ENCODE assay signal across 1 cellular context in the genomic region with DNA sequence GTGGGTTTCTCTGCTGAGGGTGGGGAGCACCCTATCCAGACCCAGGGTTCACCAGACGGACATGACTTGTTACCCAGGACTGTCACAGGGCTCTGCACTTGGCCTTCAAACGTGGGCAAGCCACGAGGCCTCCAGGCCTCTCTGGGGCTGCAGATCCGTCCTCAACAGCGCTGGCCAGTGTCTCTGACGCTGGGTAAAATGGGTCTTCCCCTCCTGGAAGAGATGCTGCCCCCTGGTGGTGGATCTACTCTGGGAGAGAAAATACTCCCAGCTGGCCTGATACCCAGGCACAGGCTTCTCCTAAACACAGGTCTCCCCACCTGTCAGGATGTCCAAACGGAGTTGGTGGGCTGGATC.
A peak's percentile ranks its signal among the peaks of the same experiment; 100 is the strongest.
TF ChIP-seq lines count a peak whose summit lies in the region.

No MANE protein-coding gene starts in this region.

TF ChIP-seq in HepG2, 621 proteins besides CTCF, POLR2A, EP300 and RAD21 (continued from another document and continues in another):
- TF ChIP-seq, protein P1, sequence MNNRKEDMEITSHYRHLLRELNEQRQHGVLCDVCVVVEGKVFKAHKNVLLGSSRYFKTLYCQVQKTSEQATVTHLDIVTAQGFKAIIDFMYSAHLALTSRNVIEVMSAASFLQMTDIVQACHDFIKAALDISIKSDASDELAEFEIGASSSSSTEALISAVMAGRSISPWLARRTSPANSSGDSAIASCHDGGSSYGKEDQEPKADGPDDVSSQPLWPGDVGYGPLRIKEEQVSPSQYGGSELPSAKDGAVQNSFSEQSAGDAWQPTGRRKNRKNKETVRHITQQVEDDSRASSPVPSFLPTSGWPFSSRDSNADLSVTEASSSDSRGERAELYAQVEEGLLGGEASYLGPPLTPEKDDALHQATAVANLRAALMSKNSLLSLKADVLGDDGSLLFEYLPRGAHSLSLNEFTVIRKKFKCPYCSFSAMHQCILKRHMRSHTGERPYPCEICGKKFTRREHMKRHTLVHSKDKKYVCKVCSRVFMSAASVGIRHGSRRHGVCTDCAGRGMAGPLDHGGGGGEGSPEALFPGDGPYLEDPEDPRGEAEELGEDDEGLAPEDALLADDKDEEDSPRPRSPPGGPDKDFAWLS (CRISPR knock-in tag; IDR thresholded peaks at IDR 0.05; ENCODE audit: borderline replicate concordance) = no peak
- TF ChIP-seq, protein P2, sequence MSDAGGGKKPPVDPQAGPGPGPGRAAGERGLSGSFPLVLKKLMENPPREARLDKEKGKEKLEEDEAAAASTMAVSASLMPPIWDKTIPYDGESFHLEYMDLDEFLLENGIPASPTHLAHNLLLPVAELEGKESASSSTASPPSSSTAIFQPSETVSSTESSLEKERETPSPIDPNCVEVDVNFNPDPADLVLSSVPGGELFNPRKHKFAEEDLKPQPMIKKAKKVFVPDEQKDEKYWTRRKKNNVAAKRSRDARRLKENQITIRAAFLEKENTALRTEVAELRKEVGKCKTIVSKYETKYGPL (CRISPR knock-in tag; IDR thresholded peaks at IDR 0.05) = no peak
- TF ChIP-seq, protein P3, sequence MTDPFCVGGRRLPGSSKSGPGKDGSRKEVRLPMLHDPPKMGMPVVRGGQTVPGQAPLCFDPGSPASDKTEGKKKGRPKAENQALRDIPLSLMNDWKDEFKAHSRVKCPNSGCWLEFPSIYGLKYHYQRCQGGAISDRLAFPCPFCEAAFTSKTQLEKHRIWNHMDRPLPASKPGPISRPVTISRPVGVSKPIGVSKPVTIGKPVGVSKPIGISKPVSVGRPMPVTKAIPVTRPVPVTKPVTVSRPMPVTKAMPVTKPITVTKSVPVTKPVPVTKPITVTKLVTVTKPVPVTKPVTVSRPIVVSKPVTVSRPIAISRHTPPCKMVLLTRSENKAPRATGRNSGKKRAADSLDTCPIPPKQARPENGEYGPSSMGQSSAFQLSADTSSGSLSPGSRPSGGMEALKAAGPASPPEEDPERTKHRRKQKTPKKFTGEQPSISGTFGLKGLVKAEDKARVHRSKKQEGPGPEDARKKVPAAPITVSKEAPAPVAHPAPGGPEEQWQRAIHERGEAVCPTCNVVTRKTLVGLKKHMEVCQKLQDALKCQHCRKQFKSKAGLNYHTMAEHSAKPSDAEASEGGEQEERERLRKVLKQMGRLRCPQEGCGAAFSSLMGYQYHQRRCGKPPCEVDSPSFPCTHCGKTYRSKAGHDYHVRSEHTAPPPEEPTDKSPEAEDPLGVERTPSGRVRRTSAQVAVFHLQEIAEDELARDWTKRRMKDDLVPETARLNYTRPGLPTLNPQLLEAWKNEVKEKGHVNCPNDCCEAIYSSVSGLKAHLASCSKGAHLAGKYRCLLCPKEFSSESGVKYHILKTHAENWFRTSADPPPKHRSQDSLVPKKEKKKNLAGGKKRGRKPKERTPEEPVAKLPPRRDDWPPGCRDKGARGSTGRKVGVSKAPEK (CRISPR knock-in tag; IDR thresholded peaks at IDR 0.05; ENCODE audit: borderline replicate concordance) = no peak
- TF ChIP-seq ZFY (CRISPR knock-in tag; IDR thresholded peaks at IDR 0.05) (no peak; the same call in 1 of the 2 replicates), MYC (CRISPR knock-in tag; IDR thresholded peaks at IDR 0.05; ENCODE audit: borderline replicate concordance) (0 out of 2 replicates have a peak, but pooled peaks have one; percentile 23), DNMT1 (CRISPR knock-in tag; IDR thresholded peaks at IDR 0.05) (no peak), TMF1 (CRISPR knock-in tag; IDR thresholded peaks at IDR 0.05; ENCODE audit: low read depth) (no peak), NONO (IDR thresholded peaks at IDR 0.05) (no peak), NONO (CRISPR knock-in tag; conservative IDR thresholded peaks at IDR 0.05) (0 out of 2 replicates have a peak, but pooled peaks have one; percentile 30), RXRA (CRISPR knock-in tag; IDR thresholded peaks at IDR 0.05) (peak; percentile 26), ZNF224 (CRISPR knock-in tag; IDR thresholded peaks at IDR 0.05) (no peak), SMARCE1 (IDR thresholded peaks at IDR 0.05; ENCODE audit: borderline replicate concordance) (no peak), ZNF331 (CRISPR knock-in tag; IDR thresholded peaks at IDR 0.05) (peak; percentile 65), ZSCAN29 (CRISPR knock-in tag; conservative IDR thresholded peaks at IDR 0.05) (no peak), PPARG (CRISPR knock-in tag; conservative IDR thresholded peaks at IDR 0.05) (0 out of 2 replicates have a peak, but pooled peaks have one; percentile 26), ZNF451 (CRISPR knock-in tag; IDR thresholded peaks at IDR 0.05) (no peak), CBFB (CRISPR knock-in tag; IDR thresholded peaks at IDR 0.05) (0 out of 2 replicates have a peak, but pooled peaks have one; percentile 12), ZNF780A (CRISPR knock-in tag; IDR thresholded peaks at IDR 0.05) (no peak), FOSL1 (CRISPR knock-in tag; IDR thresholded peaks at IDR 0.05; ENCODE audit: borderline replicate concordance) (no peak), SSRP1 (CRISPR knock-in tag; IDR thresholded peaks at IDR 0.05) (no peak), NR2F6 (IDR thresholded peaks at IDR 0.05) (no peak), NR2F6 (CRISPR knock-in tag; IDR thresholded peaks at IDR 0.05) (no peak), BCL6 (CRISPR knock-in tag; IDR thresholded peaks at IDR 0.05) (peak; percentile 29; the same call in 1 of the 2 replicates), ZNF234 (CRISPR knock-in tag; conservative IDR thresholded peaks at IDR 0.05) (no peak), SP2 (CRISPR knock-in tag; IDR thresholded peaks at IDR 0.05) (no peak), NR2F2 (IDR thresholded peaks at IDR 0.05; ENCODE audit: borderline replicate concordance, low read depth) (no peak), ZNF614 (CRISPR knock-in tag; IDR thresholded peaks at IDR 0.05; ENCODE audit: borderline replicate concordance) (0 out of 2 replicates have a peak, but pooled peaks have one; percentile 25)
- TF ChIP-seq, protein P4, sequence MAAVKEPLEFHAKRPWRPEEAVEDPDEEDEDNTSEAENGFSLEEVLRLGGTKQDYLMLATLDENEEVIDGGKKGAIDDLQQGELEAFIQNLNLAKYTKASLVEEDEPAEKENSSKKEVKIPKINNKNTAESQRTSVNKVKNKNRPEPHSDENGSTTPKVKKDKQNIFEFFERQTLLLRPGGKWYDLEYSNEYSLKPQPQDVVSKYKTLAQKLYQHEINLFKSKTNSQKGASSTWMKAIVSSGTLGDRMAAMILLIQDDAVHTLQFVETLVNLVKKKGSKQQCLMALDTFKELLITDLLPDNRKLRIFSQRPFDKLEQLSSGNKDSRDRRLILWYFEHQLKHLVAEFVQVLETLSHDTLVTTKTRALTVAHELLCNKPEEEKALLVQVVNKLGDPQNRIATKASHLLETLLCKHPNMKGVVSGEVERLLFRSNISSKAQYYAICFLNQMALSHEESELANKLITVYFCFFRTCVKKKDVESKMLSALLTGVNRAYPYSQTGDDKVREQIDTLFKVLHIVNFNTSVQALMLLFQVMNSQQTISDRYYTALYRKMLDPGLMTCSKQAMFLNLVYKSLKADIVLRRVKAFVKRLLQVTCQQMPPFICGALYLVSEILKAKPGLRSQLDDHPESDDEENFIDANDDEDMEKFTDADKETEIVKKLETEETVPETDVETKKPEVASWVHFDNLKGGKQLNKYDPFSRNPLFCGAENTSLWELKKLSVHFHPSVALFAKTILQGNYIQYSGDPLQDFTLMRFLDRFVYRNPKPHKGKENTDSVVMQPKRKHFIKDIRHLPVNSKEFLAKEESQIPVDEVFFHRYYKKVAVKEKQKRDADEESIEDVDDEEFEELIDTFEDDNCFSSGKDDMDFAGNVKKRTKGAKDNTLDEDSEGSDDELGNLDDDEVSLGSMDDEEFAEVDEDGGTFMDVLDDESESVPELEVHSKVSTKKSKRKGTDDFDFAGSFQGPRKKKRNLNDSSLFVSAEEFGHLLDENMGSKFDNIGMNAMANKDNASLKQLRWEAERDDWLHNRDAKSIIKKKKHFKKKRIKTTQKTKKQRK (IDR thresholded peaks at IDR 0.05; ENCODE audit: low read length) = no peak
- TF ChIP-seq, protein P5, sequence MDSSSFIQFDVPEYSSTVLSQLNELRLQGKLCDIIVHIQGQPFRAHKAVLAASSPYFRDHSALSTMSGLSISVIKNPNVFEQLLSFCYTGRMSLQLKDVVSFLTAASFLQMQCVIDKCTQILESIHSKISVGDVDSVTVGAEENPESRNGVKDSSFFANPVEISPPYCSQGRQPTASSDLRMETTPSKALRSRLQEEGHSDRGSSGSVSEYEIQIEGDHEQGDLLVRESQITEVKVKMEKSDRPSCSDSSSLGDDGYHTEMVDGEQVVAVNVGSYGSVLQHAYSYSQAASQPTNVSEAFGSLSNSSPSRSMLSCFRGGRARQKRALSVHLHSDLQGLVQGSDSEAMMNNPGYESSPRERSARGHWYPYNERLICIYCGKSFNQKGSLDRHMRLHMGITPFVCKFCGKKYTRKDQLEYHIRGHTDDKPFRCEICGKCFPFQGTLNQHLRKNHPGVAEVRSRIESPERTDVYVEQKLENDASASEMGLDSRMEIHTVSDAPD (CRISPR knock-in tag; IDR thresholded peaks at IDR 0.05) = no peak
- TF ChIP-seq, protein P6, sequence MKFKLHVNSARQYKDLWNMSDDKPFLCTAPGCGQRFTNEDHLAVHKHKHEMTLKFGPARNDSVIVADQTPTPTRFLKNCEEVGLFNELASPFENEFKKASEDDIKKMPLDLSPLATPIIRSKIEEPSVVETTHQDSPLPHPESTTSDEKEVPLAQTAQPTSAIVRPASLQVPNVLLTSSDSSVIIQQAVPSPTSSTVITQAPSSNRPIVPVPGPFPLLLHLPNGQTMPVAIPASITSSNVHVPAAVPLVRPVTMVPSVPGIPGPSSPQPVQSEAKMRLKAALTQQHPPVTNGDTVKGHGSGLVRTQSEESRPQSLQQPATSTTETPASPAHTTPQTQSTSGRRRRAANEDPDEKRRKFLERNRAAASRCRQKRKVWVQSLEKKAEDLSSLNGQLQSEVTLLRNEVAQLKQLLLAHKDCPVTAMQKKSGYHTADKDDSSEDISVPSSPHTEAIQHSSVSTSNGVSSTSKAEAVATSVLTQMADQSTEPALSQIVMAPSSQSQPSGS (CRISPR knock-in tag; IDR thresholded peaks at IDR 0.05) = no peak; the same call in 1 of the 2 replicates
- TF ChIP-seq, protein P7, sequence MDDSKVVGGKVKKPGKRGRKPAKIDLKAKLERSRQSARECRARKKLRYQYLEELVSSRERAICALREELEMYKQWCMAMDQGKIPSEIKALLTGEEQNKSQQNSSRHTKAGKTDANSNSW (CRISPR knock-in tag; IDR thresholded peaks at IDR 0.05; ENCODE audit: borderline replicate concordance) = no peak
- TF ChIP-seq, protein P8, sequence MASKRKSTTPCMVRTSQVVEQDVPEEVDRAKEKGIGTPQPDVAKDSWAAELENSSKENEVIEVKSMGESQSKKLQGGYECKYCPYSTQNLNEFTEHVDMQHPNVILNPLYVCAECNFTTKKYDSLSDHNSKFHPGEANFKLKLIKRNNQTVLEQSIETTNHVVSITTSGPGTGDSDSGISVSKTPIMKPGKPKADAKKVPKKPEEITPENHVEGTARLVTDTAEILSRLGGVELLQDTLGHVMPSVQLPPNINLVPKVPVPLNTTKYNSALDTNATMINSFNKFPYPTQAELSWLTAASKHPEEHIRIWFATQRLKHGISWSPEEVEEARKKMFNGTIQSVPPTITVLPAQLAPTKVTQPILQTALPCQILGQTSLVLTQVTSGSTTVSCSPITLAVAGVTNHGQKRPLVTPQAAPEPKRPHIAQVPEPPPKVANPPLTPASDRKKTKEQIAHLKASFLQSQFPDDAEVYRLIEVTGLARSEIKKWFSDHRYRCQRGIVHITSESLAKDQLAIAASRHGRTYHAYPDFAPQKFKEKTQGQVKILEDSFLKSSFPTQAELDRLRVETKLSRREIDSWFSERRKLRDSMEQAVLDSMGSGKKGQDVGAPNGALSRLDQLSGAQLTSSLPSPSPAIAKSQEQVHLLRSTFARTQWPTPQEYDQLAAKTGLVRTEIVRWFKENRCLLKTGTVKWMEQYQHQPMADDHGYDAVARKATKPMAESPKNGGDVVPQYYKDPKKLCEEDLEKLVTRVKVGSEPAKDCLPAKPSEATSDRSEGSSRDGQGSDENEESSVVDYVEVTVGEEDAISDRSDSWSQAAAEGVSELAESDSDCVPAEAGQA (IDR thresholded peaks at IDR 0.05; ENCODE audit: low read depth) = no peak
- TF ChIP-seq, protein P8 (CRISPR knock-in tag; IDR thresholded peaks at IDR 0.05; ENCODE audit: borderline replicate concordance) = no peak
- TF ChIP-seq, protein P9, sequence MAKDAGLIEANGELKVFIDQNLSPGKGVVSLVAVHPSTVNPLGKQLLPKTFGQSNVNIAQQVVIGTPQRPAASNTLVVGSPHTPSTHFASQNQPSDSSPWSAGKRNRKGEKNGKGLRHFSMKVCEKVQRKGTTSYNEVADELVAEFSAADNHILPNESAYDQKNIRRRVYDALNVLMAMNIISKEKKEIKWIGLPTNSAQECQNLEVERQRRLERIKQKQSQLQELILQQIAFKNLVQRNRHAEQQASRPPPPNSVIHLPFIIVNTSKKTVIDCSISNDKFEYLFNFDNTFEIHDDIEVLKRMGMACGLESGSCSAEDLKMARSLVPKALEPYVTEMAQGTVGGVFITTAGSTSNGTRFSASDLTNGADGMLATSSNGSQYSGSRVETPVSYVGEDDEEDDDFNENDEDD (CRISPR knock-in tag; IDR thresholded peaks at IDR 0.05; ENCODE audit: borderline replicate concordance) = no peak
- TF ChIP-seq, protein P10, sequence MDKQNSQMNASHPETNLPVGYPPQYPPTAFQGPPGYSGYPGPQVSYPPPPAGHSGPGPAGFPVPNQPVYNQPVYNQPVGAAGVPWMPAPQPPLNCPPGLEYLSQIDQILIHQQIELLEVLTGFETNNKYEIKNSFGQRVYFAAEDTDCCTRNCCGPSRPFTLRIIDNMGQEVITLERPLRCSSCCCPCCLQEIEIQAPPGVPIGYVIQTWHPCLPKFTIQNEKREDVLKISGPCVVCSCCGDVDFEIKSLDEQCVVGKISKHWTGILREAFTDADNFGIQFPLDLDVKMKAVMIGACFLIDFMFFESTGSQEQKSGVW (CRISPR knock-in tag; IDR thresholded peaks at IDR 0.05; ENCODE audit: borderline replicate concordance) = no peak
